Comparison of ENCODE assay signal across 18 cellular contexts in the genomic region with DNA sequence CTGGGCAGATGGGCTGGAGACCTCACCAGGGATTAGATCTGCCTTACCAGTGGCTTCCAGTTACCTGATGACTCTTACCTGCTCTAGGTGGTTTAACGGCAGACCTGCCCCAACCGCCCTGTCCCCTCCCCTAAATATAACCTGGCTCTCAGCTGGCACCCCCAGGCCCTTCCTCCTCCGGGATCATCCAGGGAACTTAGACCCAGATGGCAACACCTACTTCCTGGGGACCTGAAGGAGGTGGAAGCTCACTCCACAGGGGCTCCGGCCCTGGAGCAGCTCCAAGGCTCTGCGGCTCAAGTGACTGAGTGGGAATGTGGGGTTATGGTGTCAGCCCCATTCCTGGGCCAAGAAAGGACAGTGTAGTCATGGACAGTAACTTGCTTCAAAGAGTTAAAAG.
"Had no signal": no experiment of that assay in that cellular context is flagged by ENCODE, and none has a peak within 500 bp of the region (broad histone marks: within the 10 kb centered on the region; RNA-seq: fewer than 3 reads in every experiment).

No MANE protein-coding gene starts in this region.

- H3K27ac ChIP-seq: adrenal gland, gastrocnemius medialis, left ventricle myocardium inferior, psoas muscle, thoracic aorta had no signal

- H3K4me3 ChIP-seq: adrenal gland, gastrocnemius medialis, left ventricle myocardium inferior, psoas muscle, thoracic aorta had no signal

- H3K9me3 ChIP-seq: adrenal gland, gastrocnemius medialis, left ventricle myocardium inferior, psoas muscle, thoracic aorta had no signal

- H3K36me3 Mint-ChIP-seq: activated naive CD4-positive, alpha-beta T cell treated with anti-CD3 and anti-CD28 coated beads, Interleukin-2, amount 50 U/mL, for 24 hours had no signal

- H3K4me3 Mint-ChIP-seq: activated B cell treated with CpG ODN at 0.5 μM for 24 hours; activated CD8-positive, alpha-beta T cell treated with anti-CD3 and anti-CD28 coated beads for 36 hours; activated naive CD4-positive, alpha-beta T cell treated with anti-CD3 and anti-CD28 coated beads, Interleukin-2, amount 50 U/mL, for 24 hours; activated T-cell treated with anti-CD3 and anti-CD28 coated beads, Interleukin-2, amount 50 U/mL, for 4 hours had no signal

- DNase-seq: activated B cell treated with CpG ODN at 0.5 μM for 24 hours; activated CD4-positive, alpha-beta T cell treated with anti-CD3 and anti-CD28 coated beads for 48 hours; activated CD8-positive, alpha-beta T cell treated with anti-CD3 and anti-CD28 coated beads for 36 hours; activated effector memory CD4-positive, alpha-beta T cell treated with anti-CD3 and anti-CD28 coated beads, Interleukin-2, amount 50 U/mL, for 16 hours; activated T-cell treated with anti-CD3 and anti-CD28 coated beads, Interleukin-2, amount 50 U/mL, for 4 hours; adrenal gland; central memory CD4-positive, alpha-beta T cell; effector memory CD4-positive, alpha-beta T cell; gastrocnemius medialis; left ventricle myocardium inferior; mesenchymal stem cell; stimulated activated CD4-positive, alpha-beta T cell treated with anti-CD3 and anti-CD28 coated beads, Interleukin-12 subunit alpha, Interleukin-12 subunit beta, amount 100 ng/mL, for 4 hours; stimulated activated CD4-positive, alpha-beta T cell treated with anti-CD3 and anti-CD28 coated beads, Interleukin-2, amount 100 ng/mL, for 24 hours; T-helper 2 cell had no signal

- ATAC-seq: activated CD8-positive, alpha-beta T cell treated with anti-CD3 and anti-CD28 coated beads for 36 hours; activated T-cell treated with anti-CD3 and anti-CD28 coated beads, Interleukin-2, amount 50 U/mL, for 4 hours; gastrocnemius medialis; psoas muscle had no signal

- H3K9me3 Mint-ChIP-seq: activated B cell treated with CpG ODN at 0.5 μM for 24 hours; activated CD8-positive, alpha-beta T cell treated with anti-CD3 and anti-CD28 coated beads for 36 hours; activated naive CD4-positive, alpha-beta T cell treated with anti-CD3 and anti-CD28 coated beads, Interleukin-2, amount 50 U/mL, for 24 hours; activated T-cell treated with anti-CD3 and anti-CD28 coated beads, Interleukin-2, amount 50 U/mL, for 4 hours had no signal

- H3K4me1 Mint-ChIP-seq: activated B cell treated with CpG ODN at 0.5 μM for 24 hours; activated naive CD4-positive, alpha-beta T cell treated with anti-CD3 and anti-CD28 coated beads, Interleukin-2, amount 50 U/mL, for 24 hours had no signal

- H3K36me3 ChIP-seq: adrenal gland, gastrocnemius medialis, left ventricle myocardium inferior, thoracic aorta had no signal

- FAIRE-seq: keratinocyte had no signal

- H3K27ac Mint-ChIP-seq: activated B cell treated with CpG ODN at 0.5 μM for 24 hours; activated CD8-positive, alpha-beta T cell treated with anti-CD3 and anti-CD28 coated beads for 36 hours; activated naive CD4-positive, alpha-beta T cell treated with anti-CD3 and anti-CD28 coated beads, Interleukin-2, amount 50 U/mL, for 24 hours had no signal

- H3K4me1 ChIP-seq: gastrocnemius medialis, psoas muscle had no signal
